Comparison of ENCODE assay signal across 1 cellular context in the genomic region with DNA sequence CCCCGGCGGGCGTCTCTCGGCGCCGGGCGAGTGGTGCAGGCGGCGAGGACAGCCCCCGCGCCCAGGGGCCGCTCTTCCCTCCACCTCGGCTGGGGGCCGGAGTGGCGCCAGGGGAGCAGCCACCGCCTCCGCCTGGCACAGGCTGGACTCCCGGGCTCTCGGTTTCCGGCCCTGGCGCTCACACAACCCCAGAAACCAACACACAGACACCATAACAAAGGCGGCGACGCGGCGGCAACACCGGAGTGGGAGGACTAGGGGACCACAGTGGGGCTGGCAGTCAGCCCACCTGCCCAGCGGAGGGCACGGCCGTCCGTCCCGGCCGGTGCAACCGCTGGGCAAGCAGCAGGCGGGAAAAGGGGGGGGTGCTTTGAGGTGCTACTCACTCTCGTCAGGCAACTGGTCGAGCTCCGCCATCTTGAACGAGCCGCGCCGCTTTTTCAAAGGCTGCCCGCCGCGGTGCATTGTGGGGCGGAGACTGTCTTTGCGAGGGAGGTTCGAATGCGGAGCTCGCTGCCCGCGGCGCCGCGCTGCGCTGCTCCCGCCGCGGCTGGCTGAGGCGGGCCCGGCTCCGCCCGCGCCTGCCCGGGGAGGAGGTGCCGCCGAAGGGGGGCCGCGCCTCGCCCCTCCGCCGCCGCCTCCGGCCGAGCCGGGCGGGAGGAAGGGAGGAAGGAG.
TF ChIP-seq lines count a peak whose summit lies in the region.

A gene with protein sequence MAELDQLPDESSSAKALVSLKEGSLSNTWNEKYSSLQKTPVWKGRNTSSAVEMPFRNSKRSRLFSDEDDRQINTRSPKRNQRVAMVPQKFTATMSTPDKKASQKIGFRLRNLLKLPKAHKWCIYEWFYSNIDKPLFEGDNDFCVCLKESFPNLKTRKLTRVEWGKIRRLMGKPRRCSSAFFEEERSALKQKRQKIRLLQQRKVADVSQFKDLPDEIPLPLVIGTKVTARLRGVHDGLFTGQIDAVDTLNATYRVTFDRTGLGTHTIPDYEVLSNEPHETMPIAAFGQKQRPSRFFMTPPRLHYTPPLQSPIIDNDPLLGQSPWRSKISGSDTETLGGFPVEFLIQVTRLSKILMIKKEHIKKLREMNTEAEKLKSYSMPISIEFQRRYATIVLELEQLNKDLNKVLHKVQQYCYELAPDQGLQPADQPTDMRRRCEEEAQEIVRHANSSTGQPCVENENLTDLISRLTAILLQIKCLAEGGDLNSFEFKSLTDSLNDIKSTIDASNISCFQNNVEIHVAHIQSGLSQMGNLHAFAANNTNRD (minus strand): TSS at position 442 of the 675 bp plus-strand sequence. CDS start 25 bp downstream, at position 417.

TF ChIP-seq in GM12878, 131 proteins besides CTCF, POLR2A, EP300 and RAD21 (continued from another document and continues in another):
- TF ChIP-seq, protein P1, sequence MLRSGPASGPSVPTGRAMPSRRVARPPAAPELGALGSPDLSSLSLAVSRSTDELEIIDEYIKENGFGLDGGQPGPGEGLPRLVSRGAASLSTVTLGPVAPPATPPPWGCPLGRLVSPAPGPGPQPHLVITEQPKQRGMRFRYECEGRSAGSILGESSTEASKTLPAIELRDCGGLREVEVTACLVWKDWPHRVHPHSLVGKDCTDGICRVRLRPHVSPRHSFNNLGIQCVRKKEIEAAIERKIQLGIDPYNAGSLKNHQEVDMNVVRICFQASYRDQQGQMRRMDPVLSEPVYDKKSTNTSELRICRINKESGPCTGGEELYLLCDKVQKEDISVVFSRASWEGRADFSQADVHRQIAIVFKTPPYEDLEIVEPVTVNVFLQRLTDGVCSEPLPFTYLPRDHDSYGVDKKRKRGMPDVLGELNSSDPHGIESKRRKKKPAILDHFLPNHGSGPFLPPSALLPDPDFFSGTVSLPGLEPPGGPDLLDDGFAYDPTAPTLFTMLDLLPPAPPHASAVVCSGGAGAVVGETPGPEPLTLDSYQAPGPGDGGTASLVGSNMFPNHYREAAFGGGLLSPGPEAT (IDR thresholded peaks at IDR 0.05; ENCODE audit: low read depth) = peak; percentile 82
- no peak for TF ChIP-seq HDAC2 (IDR thresholded peaks at IDR 0.05)
- no peak for TF ChIP-seq SP1 (IDR thresholded peaks at IDR 0.05; ENCODE audit: low read depth, low read length)
- TF ChIP-seq POLR2AphosphoS5 (IDR thresholded peaks at IDR 0.05; ENCODE audit: low read length) = peak; percentile 70
- TF ChIP-seq LARP7 (IDR thresholded peaks at IDR 0.05) = peak; percentile 17; the same call in 1 of the 2 replicates
- TF ChIP-seq CHD2 (IDR thresholded peaks at IDR 0.05; ENCODE audit: borderline replicate concordance, low read depth, low read length) = 0 out of 2 replicates have a peak, but pooled peaks have one; percentile 24
- TF ChIP-seq SMARCA5 (IDR thresholded peaks at IDR 0.05) = 0 out of 2 replicates have a peak, but pooled peaks have one; percentile 68
- peak; percentile 91 for TF ChIP-seq TAF1 (IDR thresholded peaks at IDR 0.05; ENCODE audit: borderline replicate concordance, low read depth, low read length)
- 0 out of 2 replicates have a peak, but pooled peaks have one; percentile 17 for TF ChIP-seq NR2F1 (conservative IDR thresholded peaks at IDR 0.05)
- TF ChIP-seq ZSCAN29 (IDR thresholded peaks at IDR 0.05) = peak; percentile 45; the same call in 1 of the 2 replicates
- no peak for TF ChIP-seq RFX5 (IDR thresholded peaks at IDR 0.05; ENCODE audit: low read depth, low read length)
- TF ChIP-seq CHD4 (IDR thresholded peaks at IDR 0.05) = no peak
- TF ChIP-seq, protein P2, sequence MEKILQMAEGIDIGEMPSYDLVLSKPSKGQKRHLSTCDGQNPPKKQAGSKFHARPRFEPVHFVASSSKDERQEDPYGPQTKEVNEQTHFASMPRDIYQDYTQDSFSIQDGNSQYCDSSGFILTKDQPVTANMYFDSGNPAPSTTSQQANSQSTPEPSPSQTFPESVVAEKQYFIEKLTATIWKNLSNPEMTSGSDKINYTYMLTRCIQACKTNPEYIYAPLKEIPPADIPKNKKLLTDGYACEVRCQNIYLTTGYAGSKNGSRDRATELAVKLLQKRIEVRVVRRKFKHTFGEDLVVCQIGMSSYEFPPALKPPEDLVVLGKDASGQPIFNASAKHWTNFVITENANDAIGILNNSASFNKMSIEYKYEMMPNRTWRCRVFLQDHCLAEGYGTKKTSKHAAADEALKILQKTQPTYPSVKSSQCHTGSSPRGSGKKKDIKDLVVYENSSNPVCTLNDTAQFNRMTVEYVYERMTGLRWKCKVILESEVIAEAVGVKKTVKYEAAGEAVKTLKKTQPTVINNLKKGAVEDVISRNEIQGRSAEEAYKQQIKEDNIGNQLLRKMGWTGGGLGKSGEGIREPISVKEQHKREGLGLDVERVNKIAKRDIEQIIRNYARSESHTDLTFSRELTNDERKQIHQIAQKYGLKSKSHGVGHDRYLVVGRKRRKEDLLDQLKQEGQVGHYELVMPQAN (conservative IDR thresholded peaks at IDR 0.05) = peak; percentile 98
- no peak for TF ChIP-seq BRCA1 (IDR thresholded peaks at IDR 0.05; ENCODE audit: low read depth, low read length)
- TF ChIP-seq HDGF (IDR thresholded peaks at IDR 0.05) = 0 out of 2 replicates have a peak, but pooled peaks have one; percentile 46
- peak; percentile 96 for TF ChIP-seq YY1 (IDR thresholded peaks at IDR 0.05; ENCODE audit: low read depth, low read length)
- TF ChIP-seq EGR1 (IDR thresholded peaks at IDR 0.05; ENCODE audit: borderline replicate concordance in 1 of 2, low read depth in 2 of 2, low read length in 2 of 2) = 0 out of 3 replicates have a peak, but pooled peaks of 1 of the 2 experiments have one; percentile 7
- peak; percentile 98 for TF ChIP-seq SIN3A (IDR thresholded peaks at IDR 0.05; ENCODE audit: low read depth, low read length)
- TF ChIP-seq MXI1 (IDR thresholded peaks at IDR 0.05; ENCODE audit: low read depth, low read length) = peak; percentile 93
- no peak for TF ChIP-seq ZBTB40 (IDR thresholded peaks at IDR 0.05; ENCODE audit: borderline replicate concordance)
- no peak for TF ChIP-seq FOXM1 (IDR thresholded peaks at IDR 0.05; ENCODE audit: low read depth, low read length)
- TF ChIP-seq, protein P3, sequence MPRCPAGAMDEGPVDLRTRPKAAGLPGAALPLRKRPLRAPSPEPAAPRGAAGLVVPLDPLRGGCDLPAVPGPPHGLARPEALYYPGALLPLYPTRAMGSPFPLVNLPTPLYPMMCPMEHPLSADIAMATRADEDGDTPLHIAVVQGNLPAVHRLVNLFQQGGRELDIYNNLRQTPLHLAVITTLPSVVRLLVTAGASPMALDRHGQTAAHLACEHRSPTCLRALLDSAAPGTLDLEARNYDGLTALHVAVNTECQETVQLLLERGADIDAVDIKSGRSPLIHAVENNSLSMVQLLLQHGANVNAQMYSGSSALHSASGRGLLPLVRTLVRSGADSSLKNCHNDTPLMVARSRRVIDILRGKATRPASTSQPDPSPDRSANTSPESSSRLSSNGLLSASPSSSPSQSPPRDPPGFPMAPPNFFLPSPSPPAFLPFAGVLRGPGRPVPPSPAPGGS (IDR thresholded peaks at IDR 0.05; ENCODE audit: borderline replicate concordance, insufficient read depth, low read depth, low read length, poor library complexity, severe bottlenecking) = no peak
- peak; percentile 13 for TF ChIP-seq RELA (IDR thresholded peaks at IDR 0.05; ENCODE audit: borderline replicate concordance, partially characterized antibody)
- TF ChIP-seq, protein P4, sequence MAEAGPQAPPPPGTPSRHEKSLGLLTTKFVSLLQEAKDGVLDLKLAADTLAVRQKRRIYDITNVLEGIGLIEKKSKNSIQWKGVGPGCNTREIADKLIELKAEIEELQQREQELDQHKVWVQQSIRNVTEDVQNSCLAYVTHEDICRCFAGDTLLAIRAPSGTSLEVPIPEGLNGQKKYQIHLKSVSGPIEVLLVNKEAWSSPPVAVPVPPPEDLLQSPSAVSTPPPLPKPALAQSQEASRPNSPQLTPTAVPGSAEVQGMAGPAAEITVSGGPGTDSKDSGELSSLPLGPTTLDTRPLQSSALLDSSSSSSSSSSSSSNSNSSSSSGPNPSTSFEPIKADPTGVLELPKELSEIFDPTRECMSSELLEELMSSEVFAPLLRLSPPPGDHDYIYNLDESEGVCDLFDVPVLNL (IDR thresholded peaks at IDR 0.05; ENCODE audit: low read depth, low read length) = peak; percentile 94
- 0 out of 2 replicates have a peak, but pooled peaks have one; percentile 32 for TF ChIP-seq BACH1 (IDR thresholded peaks at IDR 0.05; ENCODE audit: borderline replicate concordance)
- TF ChIP-seq REST (IDR thresholded peaks at IDR 0.05; ENCODE audit: low read depth, low read length) = no peak
- peak in 1 of 2 experiments; percentile 41; a peak in 1 of 4 replicates for TF ChIP-seq BHLHE40 (IDR thresholded peaks at IDR 0.05; ENCODE audit: borderline replicate concordance in 1 of 2, low read depth in 2 of 2, low read length in 1 of 2)
- 0 out of 3 replicates have a peak, but pooled peaks have one; percentile 28 for TF ChIP-seq POU2F2 (IDR thresholded peaks at IDR 0.05; ENCODE audit: borderline replicate concordance, low read depth, low read length)
- TF ChIP-seq, protein P5, sequence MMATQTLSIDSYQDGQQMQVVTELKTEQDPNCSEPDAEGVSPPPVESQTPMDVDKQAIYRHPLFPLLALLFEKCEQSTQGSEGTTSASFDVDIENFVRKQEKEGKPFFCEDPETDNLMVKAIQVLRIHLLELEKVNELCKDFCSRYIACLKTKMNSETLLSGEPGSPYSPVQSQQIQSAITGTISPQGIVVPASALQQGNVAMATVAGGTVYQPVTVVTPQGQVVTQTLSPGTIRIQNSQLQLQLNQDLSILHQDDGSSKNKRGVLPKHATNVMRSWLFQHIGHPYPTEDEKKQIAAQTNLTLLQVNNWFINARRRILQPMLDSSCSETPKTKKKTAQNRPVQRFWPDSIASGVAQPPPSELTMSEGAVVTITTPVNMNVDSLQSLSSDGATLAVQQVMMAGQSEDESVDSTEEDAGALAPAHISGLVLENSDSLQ (IDR thresholded peaks at IDR 0.05) = peak; percentile 30; the same call in 1 of the 2 replicates
- TF ChIP-seq JUNB (IDR thresholded peaks at IDR 0.05) = no peak
- TF ChIP-seq RB1 (IDR thresholded peaks at IDR 0.05; ENCODE audit: borderline replicate concordance) = peak; percentile 78; the same call in 1 of the 2 replicates
- peak; percentile 49 for TF ChIP-seq HCFC1 (IDR thresholded peaks at IDR 0.05; ENCODE audit: low read length)
- peak; percentile 68; the same call in 1 of the 2 replicates for TF ChIP-seq GATAD2B (conservative IDR thresholded peaks at IDR 0.05; ENCODE audit: low read depth)
- 0 out of 2 replicates have a peak, but pooled peaks have one; percentile 22 for TF ChIP-seq RCOR1 (conservative IDR thresholded peaks at IDR 0.05; ENCODE audit: low read depth, low read length)
